Comparison of ENCODE assay signal across 15 cellular contexts in genomic region chr1:6465461-6466005, GRCh38. TPM values are rescaled to one million over a fixed set of nuclear protein-coding genes. Genes with fewer than 3 reads are reported as not detected.
DNase-seq lines count a peak whose midpoint lies in the region; ATAC-seq and TF ChIP-seq lines count a peak whose summit lies in the region.
"Had no signal": no experiment of that assay in that cellular context is flagged by ENCODE, and none has a peak within 500 bp of the region (broad histone marks: within the 10 kb centered on the region; RNA-seq: fewer than 3 reads in every experiment).

No MANE protein-coding gene starts in this region.

- H4K20me1 ChIP-seq in hepatocyte (ENCODE audit: insufficient read depth, poor library complexity, severe bottlenecking): no peaks in the 10 kb centered on the region

- no peaks in the 10 kb centered on the region for H3K79me2 ChIP-seq in hepatocyte

- H3K4me3 ChIP-seq in thymus (ENCODE audit: low read length) (peak overlapping the region; percentile 44), prostate gland (no peak overlapping the region), hepatocyte (no peak overlapping the region)
- H3K4me3 ChIP-seq: A549, SJCRH30 had no signal

- TF ChIP-seq POLR2A in prostate gland (IDR thresholded peaks at IDR 0.05): no peak

- H3K27ac ChIP-seq in thymus (ENCODE audit: low read depth) (peak overlapping the region; percentile 46), prostate gland (no peak overlapping the region), hepatocyte (no peak overlapping the region)
- H3K27ac ChIP-seq: A549, SJCRH30 had no signal

- H3K9me3 Mint-ChIP-seq in activated T-cell treated with anti-CD3 and anti-CD28 coated beads, Interleukin-2, amount 50 U/mL, for 4 hours: no peaks in the 10 kb centered on the region
- H3K9me3 Mint-ChIP-seq in immature natural killer cell: no peaks in the 10 kb centered on the region

- peak; percentile 58 for DNase-seq in NCI-H82 (lab: John Stamatoyannopoulos, UW)
- DNase-seq in NCI-H82 treated with DMSO at 0.1 percent for 48 hours (lab: John Stamatoyannopoulos, UW; ENCODE audit: unreplicated experiment): no peak
- DNase-seq in activated T-cell treated with anti-CD3 and anti-CD28 coated beads, Interleukin-2, amount 50 U/mL, for 4 hours: peak; percentile 46
- peak in 1 of 3 donors; percentile 14 for DNase-seq in immature natural killer cell
- no peak for DNase-seq in prostate gland (ENCODE audit: low spot score)
- DNase-seq in hepatocyte (ENCODE audit: low spot score): no peak
- DNase-seq: amygdala, NCI-H2029 treated with DMSO at 0.1 percent for 48 hours, SJCRH30 had no signal

- H3K27me3 Mint-ChIP-seq in activated T-cell treated with anti-CD3 and anti-CD28 coated beads, Interleukin-2, amount 50 U/mL, for 4 hours (ENCODE audit: low read depth): no peaks in the 10 kb centered on the region
- H3K27me3 Mint-ChIP-seq in immature natural killer cell (ENCODE audit: low read depth in 3 of 3): peaks cover 0 to 11% (median 4%) of the 10 kb centered on the region in 3 donors

- H3K9me3 ChIP-seq in thymus (ENCODE audit: control insufficient read depth) (no peaks in the 10 kb centered on the region), prostate gland (no peaks in the 10 kb centered on the region), hepatocyte (ENCODE audit: low read depth) (no peaks in the 10 kb centered on the region)
- H3K9me3 ChIP-seq: A549, SJCRH30 had no signal

- ATAC-seq in activated T-cell treated with anti-CD3 and anti-CD28 coated beads, Interleukin-2, amount 50 U/mL, for 4 hours: peak; percentile 60 to 61
- no peak for ATAC-seq in GM21360 (IDR thresholded peaks at IDR 0.05; ENCODE audit: unreplicated experiment)
- ATAC-seq: esophagus mucosa had no signal

- TF ChIP-seq CTCF in prostate gland (IDR thresholded peaks at IDR 0.05): no peak
- TF ChIP-seq CTCF in hepatocyte (IDR thresholded peaks at IDR 0.05; ENCODE audit: poor library complexity): no peak

- intact Hi-C loops in prostate gland (cut with DNase I): no loop called here

- H3K4me1 ChIP-seq in thymus (ENCODE audit: control insufficient read depth, insufficient read depth, low read length): no peaks in the 10 kb centered on the region
- H3K4me1 ChIP-seq in prostate gland (replicated peaks): no peaks in the 10 kb centered on the region
- H3K4me1 ChIP-seq in hepatocyte (ENCODE audit: insufficient read depth): no peaks in the 10 kb centered on the region
- H3K4me1 ChIP-seq: A549, SJCRH30 had no signal

- 7% methylated on average over 21 of the region's 21 CpGs for WGBS in thymus
- 81% methylated on average over 16 of the region's 21 CpGs for WGBS in prostate gland
- 81% methylated on average over 20 of the region's 21 CpGs for WGBS in hepatocyte (ENCODE audit: low lambda C conversion rate, missing lambda C conversion rate)

- H3K27ac Mint-ChIP-seq in immature natural killer cell: peak overlapping the region in 3 of 6 donors; percentile 39 to 83 (median 59)

- H3K4me3 Mint-ChIP-seq in activated T-cell treated with anti-CD3 and anti-CD28 coated beads, Interleukin-2, amount 50 U/mL, for 4 hours: peak overlapping the region; percentile 96
- H3K4me3 Mint-ChIP-seq in immature natural killer cell: peak overlapping the region; percentile 59 to 81 (median 80)

- no peaks in the 10 kb centered on the region for H3K9me2 ChIP-seq in hepatocyte (replicated peaks; ENCODE audit: insufficient read depth)

- no peak overlapping the region for H2AFZ ChIP-seq in hepatocyte

- H3K36me3 Mint-ChIP-seq in activated T-cell treated with anti-CD3 and anti-CD28 coated beads, Interleukin-2, amount 50 U/mL, for 4 hours (ENCODE audit: insufficient read depth): peaks cover 15% of the 10 kb centered on the region
- H3K36me3 Mint-ChIP-seq in immature natural killer cell: peaks cover 0 to 9% (median 3%) of the 10 kb centered on the region in 3 donors

- H3K36me3 ChIP-seq in thymus (ENCODE audit: control insufficient read depth, insufficient read depth): no peaks in the 10 kb centered on the region
- no peaks in the 10 kb centered on the region for H3K36me3 ChIP-seq in prostate gland
- H3K36me3 ChIP-seq in hepatocyte (replicated peaks; ENCODE audit: insufficient read depth, low read depth): no peaks in the 10 kb centered on the region
- H3K36me3 ChIP-seq: SJCRH30 had no signal

- H3K4me2 ChIP-seq in hepatocyte: no peak overlapping the region
- H3K4me2 ChIP-seq: A549 had no signal

- H3K4me1 Mint-ChIP-seq in activated T-cell treated with anti-CD3 and anti-CD28 coated beads, Interleukin-2, amount 50 U/mL, for 4 hours (ENCODE audit: low read depth): peaks cover 42% of the 10 kb centered on the region
- peaks cover 9 to 24% of the 10 kb centered on the region in 2 donors for H3K4me1 Mint-ChIP-seq in immature natural killer cell

- peaks cover 32% of the 10 kb centered on the region for H3K27me3 ChIP-seq in thymus (ENCODE audit: control insufficient read depth, insufficient read depth)
- no peaks in the 10 kb centered on the region for H3K27me3 ChIP-seq in prostate gland (replicated peaks; ENCODE audit: insufficient read depth)
- H3K27me3 ChIP-seq in hepatocyte: no peaks in the 10 kb centered on the region
- H3K27me3 ChIP-seq: SJCRH30 had no signal

RNA-seq across cellular contexts. Expression of gene TNFRSF25, which starts 0.4 kb away (rescaled TPM):
- total RNA-seq in activated T-cell treated with anti-CD3 and anti-CD28 coated beads, Interleukin-2, amount 50 U/mL, for 4 hours: 100 to 1,000 TPM; 137 to 149 (median 145) TPM
- polyA plus RNA-seq in immature natural killer cell (10 to 100 TPM in 1 of 3 donors, 1 to 10 TPM in 2; 3.1 to 15.3 (median 9.8) TPM), thymus (51.6 TPM), hepatocyte (7.1 and 16.9 TPM in 2 replicates)
- total RNA-seq in prostate gland (10 to 100 TPM; 15.2 to 22.7 TPM), hepatocyte (4.8 and 14.0 TPM in 2 replicates)

RNA-seq across cellular contexts. Expression of gene PLEKHG5, which starts 25.9 kb away (rescaled TPM):
- total RNA-seq in activated T-cell treated with anti-CD3 and anti-CD28 coated beads, Interleukin-2, amount 50 U/mL, for 4 hours: 1 to 10 TPM; 1.2 to 2.1 (median 1.4) TPM
- polyA plus RNA-seq in immature natural killer cell (under 1 TPM in 1 of 3 donors, not detected in 2; 0.08 TPM), thymus (4.6 TPM), hepatocyte (9.3 and 11.5 TPM in 2 replicates)
- total RNA-seq in prostate gland (10 to 100 TPM; 11.6 to 21.4 TPM), hepatocyte (11.6 and 13.3 TPM in 2 replicates)

RNA-seq across cellular contexts. Expression of gene ESPN, which starts 41.0 kb away (rescaled TPM):
- total RNA-seq in activated T-cell treated with anti-CD3 and anti-CD28 coated beads, Interleukin-2, amount 50 U/mL, for 4 hours: under 1 TPM; 0.42 to 0.76 (median 0.60) TPM
- not detected for polyA plus RNA-seq in immature natural killer cell
- 11.8 TPM for polyA plus RNA-seq in thymus
- 100 to 1,000 TPM in 1 of 2 donors, 10 to 100 TPM in 1; 19.7 to 257 TPM for total RNA-seq in prostate gland
- total RNA-seq in hepatocyte: 21.4 and 31.1 TPM in 2 replicates
- polyA plus RNA-seq in hepatocyte: 48.4 and 65.7 TPM in 2 replicates

RNA-seq across cellular contexts. Expression of gene HES2, which starts 45.8 kb away (rescaled TPM):
- not detected for total RNA-seq in activated T-cell treated with anti-CD3 and anti-CD28 coated beads, Interleukin-2, amount 50 U/mL, for 4 hours
- polyA plus RNA-seq in immature natural killer cell (not detected), thymus (2.2 TPM), hepatocyte (0.36 and 1.2 TPM in 2 replicates)
- total RNA-seq in prostate gland (10 to 100 TPM in 1 of 2 donors, 1 to 10 TPM in 1; 2.2 to 13.4 TPM), hepatocyte (0.27 and 0.44 TPM in 2 replicates)
- total RNA-seq: SJCRH30, skeletal muscle tissue, temporal lobe had no signal

Comparison
In these comparisons a context has a peak if more than half of its experiments do, and no peak if none do; other contexts are left out.
1. DNase-seq: peak in NCI-H82 (single experiment) and activated T-cell treated with anti-CD3 and anti-CD28 coated beads, Interleukin-2, amount 50 U/mL, for 4 hours (single experiment); none in NCI-H82 treated with DMSO at 0.1 percent for 48 hours (single experiment), prostate gland (single experiment) and hepatocyte (single experiment).
2. RNA of gene ESPN, which starts 41.0 kb away (total RNA-seq): 19.7 to 257 TPM in prostate gland and 21.4 to 31.1 TPM in hepatocyte; 0.42 to 0.76 TPM in activated T-cell treated with anti-CD3 and anti-CD28 coated beads, Interleukin-2, amount 50 U/mL, for 4 hours; every median in the first group is over 10 times any median in the second.